In genomic region chr10:73780966-73781365, GRCh38 we compare ENCODE assay signal across 8 cellular contexts. TPM values are rescaled to one million over a fixed set of nuclear protein-coding genes. Genes with fewer than 3 reads are reported as not detected.
DNase-seq lines count a peak whose midpoint lies in the region; ATAC-seq and TF ChIP-seq lines count a peak whose summit lies in the region.

No MANE protein-coding gene starts in this region.

- TF ChIP-seq CTCF in 22Rv1 (IDR thresholded peaks at IDR 0.05), result no peak
- TF ChIP-seq CTCF in MCF 10A (IDR thresholded peaks at IDR 0.05; ENCODE audit: unreplicated experiment), result no peak
- TF ChIP-seq CTCF in mucosa of descending colon (IDR thresholded peaks at IDR 0.05), result no peak
- no peak for TF ChIP-seq CTCF in adrenal gland (IDR thresholded peaks at IDR 0.05)

- H3K9me3 ChIP-seq in HUES48 (ENCODE audit: control insufficient read depth, insufficient read depth, low read length) (no peaks in the 10 kb centered on the region), mucosa of descending colon (no peaks in the 10 kb centered on the region), adrenal gland (replicated peaks in 1 of 3) (no peaks in the 10 kb centered on the region)

- H3K27me3 ChIP-seq in HUES48 (ENCODE audit: control insufficient read depth, insufficient read depth, low read length) (no peaks in the 10 kb centered on the region), adrenal gland (no peaks in the 10 kb centered on the region)

- H3K9ac ChIP-seq in HUES48 (ENCODE audit: low read depth, low read length), result peak overlapping the region; percentile 46

- WGBS in adrenal gland, 4 donors, result 23 to 36% (median 27%) methylated on average over 10 to 11 of the region's 11 CpGs

- BruUV-seq in MCF 10A (replicated peaks; lab: Mats Ljungman, UMichigan), result no TSS peak

- intact Hi-C loops in MCF 10A (cut with micrococcal nuclease), result no loop called here
- intact Hi-C loops in mucosa of descending colon (cut with DNase I, micrococcal nuclease), result no loop called here
- intact Hi-C loops in adrenal gland (cut with DNase I), result no loop called here
- intact Hi-C loops in left colon (cut with DNase I, micrococcal nuclease), result no loop called here

- H3K4me3 ChIP-seq in HUES48 (ENCODE audit: low read depth, low read length) (peak overlapping the region; percentile 98), mucosa of descending colon (peak overlapping the region; percentile 95), adrenal gland (peak overlapping the region in 2 of 4 donors; percentile 68 to 90)

- H3K9me3 Mint-ChIP-seq in MCF 10A (ENCODE audit: unreplicated experiment), result no peaks in the 10 kb centered on the region

- H3K4me1 Mint-ChIP-seq in MCF 10A (ENCODE audit: insufficient read depth, unreplicated experiment), result peaks cover 28% of the 10 kb centered on the region

- TF ChIP-seq POLR2A in adrenal gland (IDR thresholded peaks at IDR 0.05), result no peak

- CTCF ChIA-PET in MCF 10A (lab: Yijun Ruan, JAX), result interaction anchor here (0.8 kb wide), 1 partner anchor 38 kb away, joined by 4 read pairs; no protein-coding TSS in a partner anchor

- POLR2A ChIA-PET in MCF 10A (lab: Yijun Ruan, JAX), result interaction anchor here (0.6 to 9.9 kb wide), 13 partner anchors 7 to 370 kb away, joined by 3 to 202 read pairs (median 8); partner anchors contain the start of genes ADK, AP3M1, PPP3CB and SEC24C

- H3K36me3 Mint-ChIP-seq in MCF 10A (ENCODE audit: insufficient read depth, unreplicated experiment), result peaks cover 55% of the 10 kb centered on the region

- no peaks in the 10 kb centered on the region for H3K27me3 Mint-ChIP-seq in MCF 10A (ENCODE audit: insufficient read depth, unreplicated experiment)

- ATAC-seq in mucosa of descending colon (no peak), left colon (no peak)

- H3K4me1 ChIP-seq in HUES48 (ENCODE audit: control insufficient read depth, insufficient read depth, low read length), result peaks cover 14% of the 10 kb centered on the region; the same call in 1 of the 2 replicates
- peaks cover 31% of the 10 kb centered on the region for H3K4me1 ChIP-seq in mucosa of descending colon (ENCODE audit: low read depth)
- peaks cover 7 to 30% of the 10 kb centered on the region in 2 donors for H3K4me1 ChIP-seq in adrenal gland (replicated peaks in 1 of 2)

- peaks cover 27% of the 10 kb centered on the region for H3K36me3 ChIP-seq in HUES48 (ENCODE audit: control insufficient read depth, insufficient read depth, low read length)
- H3K36me3 ChIP-seq in mucosa of descending colon (ENCODE audit: low read depth), result peaks cover 4% of the 10 kb centered on the region
- peaks cover 0 to 28% of the 10 kb centered on the region in 2 donors for H3K36me3 ChIP-seq in adrenal gland (replicated peaks in 1 of 2)

- H3K4me3 Mint-ChIP-seq in MCF 10A (ENCODE audit: unreplicated experiment), result peak overlapping the region; percentile 99

- no peak for DNase-seq in MCF 10A (ENCODE audit: unreplicated experiment)
- DNase-seq in mucosa of descending colon, result peak in 1 of 3 donors; percentile 29
- no peak for DNase-seq in islet precursor cell
- DNase-seq in adrenal gland, result no peak
- DNase-seq in cerebellar nuclear complex (lab: John Stamatoyannopoulos, UW), result no peak
- DNase-seq in left colon, result no peak

- H3K27ac ChIP-seq in 22Rv1 (peak overlapping the region; percentile 82), HUES48 (ENCODE audit: low read depth, low read length) (no peak overlapping the region), adrenal gland (no peak overlapping the region)

- peak overlapping the region; percentile 99 for H3K27ac Mint-ChIP-seq in MCF 10A (ENCODE audit: low read depth, unreplicated experiment)

RNA-seq across cellular contexts. Expression of gene CHCHD1, which starts 0.9 kb away (rescaled TPM):
- total RNA-seq in MCF 10A (2022) (13.1 and 19.5 TPM in 2 replicates), mucosa of descending colon (10 to 100 TPM; 19.8 to 26.2 (median 22.7) TPM), adrenal gland (10 to 100 TPM; 31.7 to 53.1 (median 38.3) TPM), left colon (10 to 100 TPM; 26.0 to 28.5 TPM)
- polyA plus RNA-seq in adrenal gland, result 10 to 100 TPM; 57.4 to 83.1 (median 63.2) TPM

RNA-seq across cellular contexts. Expression of gene ZSWIM8, which starts 4.4 kb away (rescaled TPM):
- total RNA-seq in MCF 10A (2022), result 84.2 and 112 TPM in 2 replicates
- 100 to 1,000 TPM in 1 of 3 donors, 10 to 100 TPM in 2; 72.5 to 119 (median 90.1) TPM for total RNA-seq in mucosa of descending colon
- 100 to 1,000 TPM in 5 of 8 donors, 10 to 100 TPM in 3; 73.5 to 197 (median 114) TPM for total RNA-seq in adrenal gland
- 100 to 1,000 TPM in 2 of 3 donors, 10 to 100 TPM in 1; 74.4 to 714 (median 520) TPM for polyA plus RNA-seq in adrenal gland
- total RNA-seq in left colon, result 10 to 100 TPM; 60.4 to 67.1 TPM

RNA-seq across cellular contexts. Expression of gene NDST2, which starts 30.4 kb away (rescaled TPM):
- total RNA-seq in MCF 10A (2022) (22.9 and 25.2 TPM in 2 replicates), mucosa of descending colon (10 to 100 TPM; 26.7 to 39.0 (median 29.0) TPM), adrenal gland (10 to 100 TPM; 31.9 to 67.0 (median 41.6) TPM), left colon (10 to 100 TPM; 21.4 to 24.3 TPM)
- 10 to 100 TPM; 14.5 to 23.0 (median 21.9) TPM for polyA plus RNA-seq in adrenal gland

RNA-seq across cellular contexts. Expression of gene SEC24C, which starts 36.8 kb away (rescaled TPM):
- 78.0 and 97.9 TPM in 2 replicates for total RNA-seq in MCF 10A (2022)
- total RNA-seq in mucosa of descending colon, result 10 to 100 TPM; 64.5 to 73.6 (median 71.2) TPM
- 100 to 1,000 TPM in 2 of 8 donors, 10 to 100 TPM in 6; 61.3 to 133 (median 81.2) TPM for total RNA-seq in adrenal gland
- polyA plus RNA-seq in adrenal gland, result 100 to 1,000 TPM in 1 of 3 donors, 10 to 100 TPM in 2; 38.4 to 109 (median 52.7) TPM
- 10 to 100 TPM; 65.1 to 75.5 TPM for total RNA-seq in left colon
